Comparison of ENCODE assay signal across 1 cellular context in the genomic region with DNA sequence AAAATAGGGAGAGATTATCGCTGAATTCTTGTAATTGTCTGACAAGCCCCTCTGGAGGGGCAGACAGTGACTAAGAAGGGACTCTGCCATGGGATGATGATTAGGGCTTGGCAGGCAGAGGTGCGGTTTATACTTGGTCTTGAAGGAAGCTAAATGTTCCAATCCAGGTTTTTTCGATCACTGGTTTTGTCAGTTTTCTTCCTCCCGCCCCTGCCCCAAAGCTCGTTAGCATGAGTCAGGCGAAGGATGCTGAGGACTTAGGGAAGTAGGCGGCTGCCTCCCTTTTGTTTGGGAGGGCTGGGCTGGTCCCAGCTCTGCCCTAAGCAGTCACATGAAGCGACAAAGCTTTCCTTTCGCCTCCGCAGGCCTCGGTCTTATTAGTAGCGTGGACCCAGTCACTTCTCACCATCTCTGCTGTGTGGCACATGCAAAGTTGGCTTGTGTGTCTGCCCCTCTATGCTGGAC.
TF ChIP-seq lines count a peak whose summit lies in the region.

No MANE protein-coding gene starts in this region.

TF ChIP-seq in GM23338, 12 proteins besides CTCF, POLR2A, EP300 and RAD21 (continued from another document):
- TF ChIP-seq, protein P1, sequence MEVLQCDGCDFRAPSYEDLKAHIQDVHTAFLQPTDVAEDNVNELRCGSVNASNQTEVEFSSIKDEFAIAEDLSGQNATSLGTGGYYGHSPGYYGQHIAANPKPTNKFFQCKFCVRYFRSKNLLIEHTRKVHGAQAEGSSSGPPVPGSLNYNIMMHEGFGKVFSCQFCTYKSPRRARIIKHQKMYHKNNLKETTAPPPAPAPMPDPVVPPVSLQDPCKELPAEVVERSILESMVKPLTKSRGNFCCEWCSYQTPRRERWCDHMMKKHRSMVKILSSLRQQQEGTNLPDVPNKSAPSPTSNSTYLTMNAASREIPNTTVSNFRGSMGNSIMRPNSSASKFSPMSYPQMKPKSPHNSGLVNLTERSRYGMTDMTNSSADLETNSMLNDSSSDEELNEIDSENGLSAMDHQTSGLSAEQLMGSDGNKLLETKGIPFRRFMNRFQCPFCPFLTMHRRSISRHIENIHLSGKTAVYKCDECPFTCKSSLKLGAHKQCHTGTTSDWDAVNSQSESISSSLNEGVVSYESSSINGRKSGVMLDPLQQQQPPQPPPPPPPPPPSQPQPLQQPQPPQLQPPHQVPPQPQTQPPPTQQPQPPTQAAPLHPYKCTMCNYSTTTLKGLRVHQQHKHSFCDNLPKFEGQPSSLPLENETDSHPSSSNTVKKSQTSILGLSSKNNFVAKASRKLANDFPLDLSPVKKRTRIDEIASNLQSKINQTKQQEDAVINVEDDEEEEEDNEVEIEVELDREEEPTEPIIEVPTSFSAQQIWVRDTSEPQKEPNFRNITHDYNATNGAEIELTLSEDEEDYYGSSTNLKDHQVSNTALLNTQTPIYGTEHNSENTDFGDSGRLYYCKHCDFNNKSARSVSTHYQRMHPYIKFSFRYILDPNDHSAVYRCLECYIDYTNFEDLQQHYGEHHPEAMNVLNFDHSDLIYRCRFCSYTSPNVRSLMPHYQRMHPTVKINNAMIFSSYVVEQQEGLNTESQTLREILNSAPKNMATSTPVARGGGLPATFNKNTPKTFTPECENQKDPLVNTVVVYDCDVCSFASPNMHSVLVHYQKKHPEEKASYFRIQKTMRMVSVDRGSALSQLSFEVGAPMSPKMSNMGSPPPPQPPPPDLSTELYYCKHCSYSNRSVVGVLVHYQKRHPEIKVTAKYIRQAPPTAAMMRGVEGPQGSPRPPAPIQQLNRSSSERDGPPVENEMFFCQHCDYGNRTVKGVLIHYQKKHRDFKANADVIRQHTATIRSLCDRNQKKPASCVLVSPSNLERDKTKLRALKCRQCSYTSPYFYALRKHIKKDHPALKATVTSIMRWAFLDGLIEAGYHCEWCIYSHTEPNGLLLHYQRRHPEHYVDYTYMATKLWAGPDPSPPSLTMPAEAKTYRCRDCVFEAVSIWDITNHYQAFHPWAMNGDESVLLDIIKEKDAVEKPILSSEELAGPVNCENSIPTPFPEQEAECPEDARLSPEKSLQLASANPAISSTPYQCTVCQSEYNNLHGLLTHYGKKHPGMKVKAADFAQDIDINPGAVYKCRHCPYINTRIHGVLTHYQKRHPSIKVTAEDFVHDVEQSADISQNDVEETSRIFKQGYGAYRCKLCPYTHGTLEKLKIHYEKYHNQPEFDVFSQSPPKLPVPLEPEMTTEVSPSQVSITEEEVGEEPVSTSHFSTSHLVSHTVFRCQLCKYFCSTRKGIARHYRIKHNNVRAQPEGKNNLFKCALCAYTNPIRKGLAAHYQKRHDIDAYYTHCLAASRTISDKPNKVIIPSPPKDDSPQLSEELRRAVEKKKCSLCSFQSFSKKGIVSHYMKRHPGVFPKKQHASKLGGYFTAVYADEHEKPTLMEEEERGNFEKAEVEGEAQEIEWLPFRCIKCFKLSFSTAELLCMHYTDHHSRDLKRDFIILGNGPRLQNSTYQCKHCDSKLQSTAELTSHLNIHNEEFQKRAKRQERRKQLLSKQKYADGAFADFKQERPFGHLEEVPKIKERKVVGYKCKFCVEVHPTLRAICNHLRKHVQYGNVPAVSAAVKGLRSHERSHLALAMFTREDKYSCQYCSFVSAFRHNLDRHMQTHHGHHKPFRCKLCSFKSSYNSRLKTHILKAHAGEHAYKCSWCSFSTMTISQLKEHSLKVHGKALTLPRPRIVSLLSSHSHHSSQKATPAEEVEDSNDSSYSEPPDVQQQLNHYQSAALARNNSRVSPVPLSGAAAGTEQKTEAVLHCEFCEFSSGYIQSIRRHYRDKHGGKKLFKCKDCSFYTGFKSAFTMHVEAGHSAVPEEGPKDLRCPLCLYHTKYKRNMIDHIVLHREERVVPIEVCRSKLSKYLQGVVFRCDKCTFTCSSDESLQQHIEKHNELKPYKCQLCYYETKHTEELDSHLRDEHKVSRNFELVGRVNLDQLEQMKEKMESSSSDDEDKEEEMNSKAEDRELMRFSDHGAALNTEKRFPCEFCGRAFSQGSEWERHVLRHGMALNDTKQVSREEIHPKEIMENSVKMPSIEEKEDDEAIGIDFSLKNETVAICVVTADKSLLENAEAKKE (CRISPR knock-in tag; IDR thresholded peaks at IDR 0.05), result no peak
- TF ChIP-seq CREB1 (CRISPR knock-in tag; IDR thresholded peaks at IDR 0.05; ENCODE audit: low read depth) (no peak), POLR2AphosphoS5 (IDR thresholded peaks at IDR 0.05; ENCODE audit: low read depth) (no peak)
- TF ChIP-seq, protein P2, sequence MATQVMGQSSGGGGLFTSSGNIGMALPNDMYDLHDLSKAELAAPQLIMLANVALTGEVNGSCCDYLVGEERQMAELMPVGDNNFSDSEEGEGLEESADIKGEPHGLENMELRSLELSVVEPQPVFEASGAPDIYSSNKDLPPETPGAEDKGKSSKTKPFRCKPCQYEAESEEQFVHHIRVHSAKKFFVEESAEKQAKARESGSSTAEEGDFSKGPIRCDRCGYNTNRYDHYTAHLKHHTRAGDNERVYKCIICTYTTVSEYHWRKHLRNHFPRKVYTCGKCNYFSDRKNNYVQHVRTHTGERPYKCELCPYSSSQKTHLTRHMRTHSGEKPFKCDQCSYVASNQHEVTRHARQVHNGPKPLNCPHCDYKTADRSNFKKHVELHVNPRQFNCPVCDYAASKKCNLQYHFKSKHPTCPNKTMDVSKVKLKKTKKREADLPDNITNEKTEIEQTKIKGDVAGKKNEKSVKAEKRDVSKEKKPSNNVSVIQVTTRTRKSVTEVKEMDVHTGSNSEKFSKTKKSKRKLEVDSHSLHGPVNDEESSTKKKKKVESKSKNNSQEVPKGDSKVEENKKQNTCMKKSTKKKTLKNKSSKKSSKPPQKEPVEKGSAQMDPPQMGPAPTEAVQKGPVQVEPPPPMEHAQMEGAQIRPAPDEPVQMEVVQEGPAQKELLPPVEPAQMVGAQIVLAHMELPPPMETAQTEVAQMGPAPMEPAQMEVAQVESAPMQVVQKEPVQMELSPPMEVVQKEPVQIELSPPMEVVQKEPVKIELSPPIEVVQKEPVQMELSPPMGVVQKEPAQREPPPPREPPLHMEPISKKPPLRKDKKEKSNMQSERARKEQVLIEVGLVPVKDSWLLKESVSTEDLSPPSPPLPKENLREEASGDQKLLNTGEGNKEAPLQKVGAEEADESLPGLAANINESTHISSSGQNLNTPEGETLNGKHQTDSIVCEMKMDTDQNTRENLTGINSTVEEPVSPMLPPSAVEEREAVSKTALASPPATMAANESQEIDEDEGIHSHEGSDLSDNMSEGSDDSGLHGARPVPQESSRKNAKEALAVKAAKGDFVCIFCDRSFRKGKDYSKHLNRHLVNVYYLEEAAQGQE (IDR thresholded peaks at IDR 0.05; ENCODE audit: unreplicated experiment), result no peak
